ENCODE assay signal across 14 cellular contexts in genomic region chr15:34650177-34650576, GRCh38.
DNase-seq lines count a peak whose midpoint lies in the region; ATAC-seq and TF ChIP-seq lines count a peak whose summit lies in the region.
"Had no signal": no experiment of that assay in that cellular context is flagged by ENCODE, and none has a peak within 500 bp of the region (broad histone marks: within the 10 kb centered on the region; RNA-seq: fewer than 3 reads in every experiment).

No MANE protein-coding gene starts in this region.

- intact Hi-C loops in Right ventricle myocardium inferior (cut with DNase I): no loop called here

- no peaks in the 10 kb centered on the region for H3K79me2 ChIP-seq in fibroblast of lung (ENCODE audit: control insufficient read depth, insufficient read depth, low read length)

- no peaks in the 10 kb centered on the region for H3K9me3 ChIP-seq in fibroblast of lung (ENCODE audit: control insufficient read depth, insufficient read depth, low read depth, low read length)
- H3K9me3 ChIP-seq: BLaER1 had no signal

- no peak overlapping the region for H3K27ac ChIP-seq in fibroblast of lung (ENCODE audit: insufficient read depth, low read length)
- H3K27ac ChIP-seq: BLaER1 had no signal

- TF ChIP-seq CTCF in fibroblast of lung (conservative IDR thresholded peaks at IDR 0.05 in 1 of 2, IDR thresholded peaks at IDR 0.05 in 1 of 2; ENCODE audit: low read depth in 1 of 2, low read length in 2 of 2): no peak

- H3K4me3 ChIP-seq in fibroblast of lung (replicated peaks in 1 of 4; ENCODE audit: control extremely low read depth in 1 of 4, insufficient read depth in 1 of 4, low read depth in 3 of 4, low read length in 4 of 4): no peak overlapping the region
- H3K4me3 ChIP-seq: BLaER1, smooth muscle cell had no signal

- peak; percentile 65 for ATAC-seq in GM19328 (IDR thresholded peaks at IDR 0.05; ENCODE audit: unreplicated experiment)
- peak; percentile 74 for ATAC-seq in HG03520 (IDR thresholded peaks at IDR 0.05; ENCODE audit: unreplicated experiment)
- no peak for ATAC-seq in Right ventricle myocardium inferior
- ATAC-seq: natural killer cell had no signal

- H3K9ac ChIP-seq in fibroblast of lung (ENCODE audit: insufficient read depth, low read length): no peak overlapping the region
- H3K9ac ChIP-seq: BLaER1 had no signal

- peaks cover 3% of the 10 kb centered on the region for H3K4me1 ChIP-seq in fibroblast of lung (ENCODE audit: control insufficient read depth, extremely low read depth, insufficient read depth, low read length)

- H3K27me3 ChIP-seq in fibroblast of lung (ENCODE audit: control insufficient read depth, insufficient read depth, low read length): no peaks in the 10 kb centered on the region
- H3K27me3 ChIP-seq: BLaER1 had no signal

- no peaks in the 10 kb centered on the region for H3K36me3 ChIP-seq in fibroblast of lung (ENCODE audit: control insufficient read depth, insufficient read depth, low read length)
- H3K36me3 ChIP-seq: BLaER1 had no signal

- peak overlapping the region; percentile 15 for H3K4me2 ChIP-seq in fibroblast of lung (ENCODE audit: extremely low read depth, insufficient read depth, low read length)
- H3K4me2 ChIP-seq: BLaER1, smooth muscle cell had no signal

- DNase-seq in AG08396 (ENCODE audit: low spot score) (peak; percentile 10), fibroblast of lung (ENCODE audit: low read depth in 2 of 2) (peak; percentile 48 to 91), Right ventricle myocardium inferior (ENCODE audit: missing footprints) (no peak), NCI-H748 treated with DMSO at 0.1 percent for 48 hours (lab: John Stamatoyannopoulos, UW) (no peak), SKM-1 treated with dmso at 0.1 percent for 144 hours (lab: John Stamatoyannopoulos, UW; ENCODE audit: unreplicated experiment) (no peak), NCI-H1105 treated with DMSO at 0.1 percent for 48 hours (lab: John Stamatoyannopoulos, UW) (no peak)
- DNase-seq: activated CD4-positive, CD25-positive, alpha-beta regulatory T cell treated with anti-CD3 and anti-CD28 coated beads, Interleukin-2, amount 50 U/mL, for 72 hours; effector CD8-positive, alpha-beta T cell; Kasumi-1; natural killer cell had no signal

- H4K20me1 ChIP-seq in fibroblast of lung (ENCODE audit: control insufficient read depth, extremely low read depth, insufficient read depth, low read length): no peaks in the 10 kb centered on the region
- H4K20me1 ChIP-seq: BLaER1 had no signal

- H2AFZ ChIP-seq in fibroblast of lung (ENCODE audit: low read length): no peak overlapping the region

Comparison
In these comparisons a context has a peak if more than half of its experiments do, and no peak if none do; other contexts are left out.
1. DNase-seq: peak in AG08396 (single experiment) and fibroblast of lung (2 of 2); none in Right ventricle myocardium inferior (single experiment), NCI-H748 treated with DMSO at 0.1 percent for 48 hours (single experiment), SKM-1 treated with dmso at 0.1 percent for 144 hours (single experiment) and NCI-H1105 treated with DMSO at 0.1 percent for 48 hours (single experiment).